ENCODE assay signal across 12 cellular contexts in genomic region chr7:5533821-5534367, GRCh38. TPM values are rescaled to one million over a fixed set of nuclear protein-coding genes. Genes with fewer than 3 reads are reported as not detected.
DNase-seq lines count a peak whose midpoint lies in the region; ATAC-seq and TF ChIP-seq lines count a peak whose summit lies in the region.
"Had no signal": no experiment of that assay in that cellular context is flagged by ENCODE, and none has a peak within 500 bp of the region (broad histone marks: within the 10 kb centered on the region; RNA-seq: fewer than 3 reads in every experiment).

No MANE protein-coding gene starts in this region.

- peaks cover 26% of the 10 kb centered on the region for H3K4me1 ChIP-seq in stomach smooth muscle (ENCODE audit: control insufficient read depth, insufficient read depth, low read length)

- H3K4me1 Mint-ChIP-seq in activated CD4-positive, alpha-beta T cell treated with anti-CD3 and anti-CD28 coated beads for 36 hours, result peaks cover 27% of the 10 kb centered on the region
- H3K4me1 Mint-ChIP-seq in immature natural killer cell, result peaks cover 33 to 35% of the 10 kb centered on the region in 2 donors

- intact Hi-C loops in activated CD4-positive, alpha-beta T cell treated with anti-CD3 and anti-CD28 coated beads for 36 hours (cut with DNase I, micrococcal nuclease), result no loop called here

- peaks cover 5 to 6% of the 10 kb centered on the region in 2 donors for H3K36me3 ChIP-seq in stomach smooth muscle (ENCODE audit: control insufficient read depth in 2 of 2, insufficient read depth in 2 of 2, low read length in 2 of 2)

- H3K27ac Mint-ChIP-seq in activated CD4-positive, alpha-beta T cell treated with anti-CD3 and anti-CD28 coated beads for 36 hours, result peak overlapping the region; percentile 91
- peak overlapping the region in 5 of 6 donors; percentile 86 to 97 (median 96) for H3K27ac Mint-ChIP-seq in immature natural killer cell

- POLR2A ChIA-PET in activated CD4-positive, alpha-beta T cell treated with anti-CD3 and anti-CD28 coated beads for 36 hours (lab: Charles Lee), result interaction anchor here (0.6 to 1.2 kb wide), 2 partner anchors 9 to 40 kb away, joined by 3 to 4 read pairs; no protein-coding TSS in a partner anchor
- POLR2A ChIA-PET in RWPE1 (lab: Yijun Ruan, JAX; ENCODE audit: low non-redundant PET), result no interaction called here

- no peak for DNase-seq in activated CD4-positive, alpha-beta T cell treated with anti-CD3 and anti-CD28 coated beads for 36 hours
- DNase-seq in activated CD4-positive, alpha-beta T cell treated with anti-CD3 and anti-CD28 coated beads, Interleukin-2, amount 50 U/mL, for 4 hours, result no peak
- DNase-seq in RWPE1 (ENCODE audit: low spot score), result no peak
- no peak for DNase-seq in immature natural killer cell
- no peak for DNase-seq in NCI-H446 treated with DMSO at 0.1 percent for 48 hours (lab: John Stamatoyannopoulos, UW)
- no peak for DNase-seq in stimulated activated CD4-positive, alpha-beta T cell treated with anti-CD3 and anti-CD28 coated beads, Interleukin-2, amount 100 ng/mL, for 24 hours
- DNase-seq: activated CD4-positive, alpha-beta T cell treated with anti-CD3 and anti-CD28 coated beads, Interleukin-2, amount 50 U/mL, for 48 hours; NCI-H2081; substantia nigra had no signal

- H3K27me3 Mint-ChIP-seq in activated CD4-positive, alpha-beta T cell treated with anti-CD3 and anti-CD28 coated beads for 36 hours, result no peaks in the 10 kb centered on the region
- peaks cover 12 to 25% (median 19%) of the 10 kb centered on the region in 3 donors for H3K27me3 Mint-ChIP-seq in immature natural killer cell (ENCODE audit: low read depth in 3 of 3)

- peaks cover 9% of the 10 kb centered on the region for H3K36me3 Mint-ChIP-seq in activated CD4-positive, alpha-beta T cell treated with anti-CD3 and anti-CD28 coated beads for 36 hours (ENCODE audit: low read depth)
- peaks cover 3% of the 10 kb centered on the region in 3 donors for H3K36me3 Mint-ChIP-seq in immature natural killer cell

- H3K27ac ChIP-seq in RWPE1, result peak overlapping the region; percentile 99
- H3K27ac ChIP-seq in stomach smooth muscle (ENCODE audit: low read length), result peak overlapping the region; percentile 100

- TF ChIP-seq CTCF in RWPE1 (conservative IDR thresholded peaks at IDR 0.05; ENCODE audit: low read depth), result no peak

- no peak overlapping the region for H3K4me3 ChIP-seq in stomach smooth muscle (ENCODE audit: low read length in 2 of 2)

- no peaks in the 10 kb centered on the region for H3K27me3 ChIP-seq in stomach smooth muscle (ENCODE audit: control insufficient read depth in 1 of 2, insufficient read depth in 2 of 2, low read length in 2 of 2)

- no peak overlapping the region for H3K4me3 Mint-ChIP-seq in activated CD4-positive, alpha-beta T cell treated with anti-CD3 and anti-CD28 coated beads for 36 hours
- H3K4me3 Mint-ChIP-seq in immature natural killer cell, result no peak overlapping the region

- no peaks in the 10 kb centered on the region for H3K9me3 ChIP-seq in stomach smooth muscle (ENCODE audit: control insufficient read depth in 2 of 2, low read length in 2 of 2)

- no peak for ATAC-seq in activated CD4-positive, alpha-beta T cell treated with anti-CD3 and anti-CD28 coated beads for 36 hours
- no peak for ATAC-seq in HG02759 (IDR thresholded peaks at IDR 0.05; ENCODE audit: unreplicated experiment)
- ATAC-seq: activated naive CD4-positive, alpha-beta T cell treated with anti-CD3 and anti-CD28 coated beads, Interleukin-2, amount 50 U/mL, for 72 hours had no signal

- peak overlapping the region in 1 of 2 donors; percentile 14 for H3K9ac ChIP-seq in stomach smooth muscle (ENCODE audit: low read length in 2 of 2)

- H3K9me3 Mint-ChIP-seq in activated CD4-positive, alpha-beta T cell treated with anti-CD3 and anti-CD28 coated beads for 36 hours (ENCODE audit: low read depth), result no peaks in the 10 kb centered on the region
- H3K9me3 Mint-ChIP-seq in immature natural killer cell, result no peaks in the 10 kb centered on the region
- H3K9me3 Mint-ChIP-seq: activated naive CD4-positive, alpha-beta T cell treated with anti-CD3 and anti-CD28 coated beads, Interleukin-2, amount 50 U/mL, for 72 hours had no signal

- CTCF ChIA-PET in activated CD4-positive, alpha-beta T cell treated with anti-CD3 and anti-CD28 coated beads for 36 hours (lab: Charles Lee), result interaction anchor here (0.9 to 1.3 kb wide), 3 partner anchors 10 to 169 kb away, joined by 3 to 5 read pairs (median 4); no protein-coding TSS in a partner anchor
- CTCF ChIA-PET in RWPE1 (lab: Yijun Ruan, JAX), result interaction anchor here (0.5 to 1.6 kb wide), 4 partner anchors 12 to 130 kb away, joined by 3 to 5 read pairs (median 4); no protein-coding TSS in a partner anchor

RNA-seq across cellular contexts. Expression of gene ACTB, which starts 3.5 kb away (rescaled TPM):
- total RNA-seq in activated CD4-positive, alpha-beta T cell treated with anti-CD3 and anti-CD28 coated beads for 36 hours, result over 10,000 TPM in 1 of 2 experiments, 1,000 to 10,000 TPM in 1; 9,205 to 11,516 TPM
- over 10,000 TPM; 14,703 to 30,361 (median 21,806) TPM for polyA plus RNA-seq in immature natural killer cell

RNA-seq across cellular contexts. Expression of gene FBXL18, which starts 20.3 kb away (rescaled TPM):
- total RNA-seq in activated CD4-positive, alpha-beta T cell treated with anti-CD3 and anti-CD28 coated beads for 36 hours, result 1 to 10 TPM; 8.5 to 9.1 TPM
- 1 to 10 TPM in 1 of 3 donors, under 1 TPM in 1, not detected in 1; 0.18 to 2.3 TPM for polyA plus RNA-seq in immature natural killer cell

RNA-seq across cellular contexts. Expression of gene FSCN1, which starts 58.7 kb away (rescaled TPM):
- 10 to 100 TPM; 18.5 to 21.0 TPM for total RNA-seq in activated CD4-positive, alpha-beta T cell treated with anti-CD3 and anti-CD28 coated beads for 36 hours
- under 1 TPM in 1 of 3 donors, not detected in 2; 0.22 TPM for polyA plus RNA-seq in immature natural killer cell
